Comparison of ENCODE assay signal across 18 cellular contexts in genomic region chr18:70124139-70124538, GRCh38.
DNase-seq lines count a peak whose midpoint lies in the region; ATAC-seq and TF ChIP-seq lines count a peak whose summit lies in the region.
"Had no signal": no experiment of that assay in that cellular context is flagged by ENCODE, and none has a peak within 500 bp of the region (broad histone marks: within the 10 kb centered on the region; RNA-seq: fewer than 3 reads in every experiment).

No MANE protein-coding gene starts in this region.

- no peak overlapping the region for H3K4me3 Mint-ChIP-seq in activated T-cell treated with anti-CD3 and anti-CD28 coated beads, Interleukin-2, amount 50 U/mL, for 72 hours
- H3K4me3 Mint-ChIP-seq in naive thymus-derived CD8-positive, alpha-beta T cell = no peak overlapping the region
- H3K4me3 Mint-ChIP-seq: B cell; CD4-positive, CD25-positive, alpha-beta regulatory T cell; CD8-positive, alpha-beta T cell; GM23338; H9 had no signal

- peak overlapping the region; percentile 34 for H3K27ac Mint-ChIP-seq in activated T-cell treated with anti-CD3 and anti-CD28 coated beads, Interleukin-2, amount 50 U/mL, for 72 hours
- H3K27ac Mint-ChIP-seq in naive thymus-derived CD8-positive, alpha-beta T cell = peak overlapping the region in 1 of 10 donors; percentile 52
- H3K27ac Mint-ChIP-seq: B cell; CD4-positive, CD25-positive, alpha-beta regulatory T cell; CD8-positive, alpha-beta T cell; GM23338 had no signal

- no peaks in the 10 kb centered on the region for H3K27me3 ChIP-seq in PC-3 (ENCODE audit: low read length)
- H3K27me3 ChIP-seq: BLaER1 had no signal

- no TSS peak for BruUV-seq in PC-3 (replicated peaks; lab: Mats Ljungman, UMichigan)

- peaks cover 2% of the 10 kb centered on the region; the same call in 1 of the 2 replicates for H3K36me3 ChIP-seq in PC-3 (ENCODE audit: low read depth, low read length)

- no peaks in the 10 kb centered on the region for H3K9me2 ChIP-seq in PC-3 (replicated peaks; ENCODE audit: low read length)

- no peak overlapping the region for H2AFZ ChIP-seq in PC-3 (ENCODE audit: low read length)
- H2AFZ ChIP-seq: GM23338 had no signal

- no peaks in the 10 kb centered on the region for H3F3A ChIP-seq in PC-3 (ENCODE audit: low read length, unreplicated experiment)

- H4K20me1 ChIP-seq in PC-3 (ENCODE audit: low read length) = no peaks in the 10 kb centered on the region
- H4K20me1 ChIP-seq: BLaER1 had no signal

- no peaks in the 10 kb centered on the region for H3K9me3 ChIP-seq in PC-3 (ENCODE audit: low read length)
- H3K9me3 ChIP-seq: BLaER1, Caco-2 had no signal

- no peaks in the 10 kb centered on the region for H3K4me1 ChIP-seq in PC-3 (ENCODE audit: insufficient read depth, low read length)
- H3K4me1 ChIP-seq: BLaER1, Caco-2 had no signal

- H3K4me2 ChIP-seq in PC-3 (ENCODE audit: low read length) = no peak overlapping the region
- H3K4me2 ChIP-seq: BLaER1, GM23338 had no signal

- CTCF ChIA-PET in PC-3 (lab: Charles Lee) = no interaction called here

- no peaks in the 10 kb centered on the region for H3K79me2 ChIP-seq in PC-3 (ENCODE audit: low read length)

- no peak for TF ChIP-seq CTCF in PC-3 (conservative IDR thresholded peaks at IDR 0.05; ENCODE audit: low read depth, low read length)

- no peak overlapping the region for H3K9ac ChIP-seq in PC-3 (ENCODE audit: low read length)
- H3K9ac ChIP-seq: BLaER1 had no signal

- no peak for DNase-seq in activated T-cell treated with anti-CD3 and anti-CD28 coated beads, Interleukin-2, amount 50 U/mL, for 72 hours
- DNase-seq in activated T-cell treated with anti-CD3 and anti-CD28 coated beads for 4 hours = no peak
- peak; percentile 5 for DNase-seq in PC-3
- DNase-seq in left colon = no peak
- no peak for DNase-seq in naive thymus-derived CD8-positive, alpha-beta T cell
- DNase-seq in NOMO-1 (lab: John Stamatoyannopoulos, UW; ENCODE audit: unreplicated experiment in 2 of 2) = no peak
- DNase-seq: Caco-2; CD4-positive, CD25-positive, alpha-beta regulatory T cell; CD8-positive, alpha-beta T cell; DMS153; DND-41; H9 had no signal

- H3K27me3 Mint-ChIP-seq in activated T-cell treated with anti-CD3 and anti-CD28 coated beads, Interleukin-2, amount 50 U/mL, for 72 hours (ENCODE audit: low read depth) = no peaks in the 10 kb centered on the region
- H3K27me3 Mint-ChIP-seq in naive thymus-derived CD8-positive, alpha-beta T cell = no peaks in the 10 kb centered on the region
- H3K27me3 Mint-ChIP-seq: B cell; CD4-positive, CD25-positive, alpha-beta regulatory T cell had no signal

- H3K4me1 Mint-ChIP-seq in activated T-cell treated with anti-CD3 and anti-CD28 coated beads, Interleukin-2, amount 50 U/mL, for 72 hours (ENCODE audit: low read depth) = peaks cover 4% of the 10 kb centered on the region
- peaks cover 0 to 4% (median under 1%) of the 10 kb centered on the region in 4 donors for H3K4me1 Mint-ChIP-seq in naive thymus-derived CD8-positive, alpha-beta T cell
- H3K4me1 Mint-ChIP-seq: B cell, GM23338, H9 had no signal

- POLR2A ChIA-PET in PC-3 (lab: Charles Lee; ENCODE audit: unreplicated experiment) = no interaction called here
- POLR2A ChIA-PET in naive thymus-derived CD8-positive, alpha-beta T cell (lab: Charles Lee) = no interaction called here

- H3K36me3 Mint-ChIP-seq in activated T-cell treated with anti-CD3 and anti-CD28 coated beads, Interleukin-2, amount 50 U/mL, for 72 hours (ENCODE audit: insufficient read depth in 2 of 2) = peaks cover 0 to 12% of the 10 kb centered on the region in 2 donors
- peaks cover 0 to 73% (median 53%) of the 10 kb centered on the region in 3 donors for H3K36me3 Mint-ChIP-seq in naive thymus-derived CD8-positive, alpha-beta T cell

- intact Hi-C loops in PC-3 (cut with micrococcal nuclease) = no loop called here
- intact Hi-C loops in left colon (cut with DNase I, micrococcal nuclease) = no loop called here

- ATAC-seq in activated T-cell treated with anti-CD3 and anti-CD28 coated beads, Interleukin-2, amount 50 U/mL, for 72 hours (replicated peaks in 1 of 2) = no peak
- ATAC-seq in PC-3 = peak; percentile 42
- peak; percentile 93 for ATAC-seq in left colon
- ATAC-seq in naive thymus-derived CD8-positive, alpha-beta T cell = no peak
- ATAC-seq: CD8-positive, alpha-beta T cell; GM23338; HCT116 had no signal

- H3K4me3 ChIP-seq in PC-3 (ENCODE audit: low read length) = no peak overlapping the region
- H3K4me3 ChIP-seq: BLaER1, GM23338 had no signal

- H3K27ac ChIP-seq in PC-3 (ENCODE audit: low read length) = no peak overlapping the region
- H3K27ac ChIP-seq: 22Rv1, BLaER1, C4-2B had no signal

- no peaks in the 10 kb centered on the region for H3K9me3 Mint-ChIP-seq in activated T-cell treated with anti-CD3 and anti-CD28 coated beads, Interleukin-2, amount 50 U/mL, for 72 hours
- peaks cover 0 to 4% (median 0%) of the 10 kb centered on the region in 9 donors for H3K9me3 Mint-ChIP-seq in naive thymus-derived CD8-positive, alpha-beta T cell
- H3K9me3 Mint-ChIP-seq: CD4-positive, CD25-positive, alpha-beta regulatory T cell; CD8-positive, alpha-beta T cell; GM23338; H9 had no signal

Comparison
In these comparisons a context has a peak if more than half of its experiments do, and no peak if none do; other contexts are left out.
1. ATAC-seq: peak in PC-3 (single experiment) and left colon (single experiment); none in activated T-cell treated with anti-CD3 and anti-CD28 coated beads, Interleukin-2, amount 50 U/mL, for 72 hours (0 of 2) and naive thymus-derived CD8-positive, alpha-beta T cell (0 of 2).